In the genomic region with DNA sequence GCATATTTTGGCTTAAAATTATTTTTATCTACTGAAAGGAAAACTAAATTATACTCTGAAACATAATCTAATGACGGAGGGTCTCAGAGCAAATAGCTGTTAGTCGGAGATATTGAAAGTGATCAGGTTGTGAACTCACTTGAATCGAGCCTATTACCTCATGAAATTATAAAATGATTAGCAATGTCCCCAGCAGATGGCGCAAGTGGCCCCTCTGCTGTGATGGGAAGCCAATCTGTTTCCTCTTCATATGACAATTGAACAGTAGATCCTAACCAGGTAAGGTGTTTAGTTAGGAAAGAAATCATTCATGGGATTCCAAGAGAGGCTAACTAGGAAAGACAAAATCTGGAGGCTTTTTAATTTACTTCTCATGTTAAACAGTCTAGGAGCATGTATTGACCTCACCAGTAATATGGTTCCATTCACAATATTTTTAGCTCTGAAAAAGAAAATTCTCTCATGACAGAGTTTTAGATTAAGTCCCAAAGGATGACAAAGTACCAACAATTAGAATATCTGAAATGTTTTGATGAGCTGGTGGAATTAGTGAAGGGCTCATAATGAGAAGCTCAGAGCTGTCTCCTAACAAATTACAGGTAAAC, we compare ENCODE assay signal across 8 cellular contexts. TPM values are rescaled to one million over a fixed set of nuclear protein-coding genes. Genes with fewer than 3 reads are reported as not detected.
DNase-seq lines count a peak whose midpoint lies in the region; ATAC-seq lines count a peak whose summit lies in the region.

No MANE protein-coding gene starts in this region.

- no peaks in the 10 kb centered on the region for H3K9me3 Mint-ChIP-seq in activated CD4-positive, alpha-beta memory T cell treated with anti-CD3 and anti-CD28 coated beads for 36 hours

- peak; percentile 42 for DNase-seq in DMS 273 treated with DMSO at 0.1 percent for 48 hours (lab: John Stamatoyannopoulos, UW)
- peak; percentile 48 for DNase-seq in NCI-H82 treated with DMSO at 0.1 percent for 48 hours (lab: John Stamatoyannopoulos, UW; ENCODE audit: unreplicated experiment)
- DNase-seq in activated CD4-positive, alpha-beta memory T cell treated with anti-CD3 and anti-CD28 coated beads for 36 hours: peak; percentile 79
- DNase-seq in ecto neural progenitor cell (ENCODE audit: low spot score): peak; percentile 69
- peak; percentile 69 to 82 for DNase-seq in lung microvascular endothelial cell (ENCODE audit: low read depth in 2 of 2)
- DNase-seq in stimulated activated CD8-positive, alpha-beta memory T cell treated with anti-CD3 and anti-CD28 coated beads, Interleukin-15, amount 100 ng/mL, for 1 hour (ENCODE audit: low read depth): peak; percentile 62

- H3K4me1 Mint-ChIP-seq in activated CD4-positive, alpha-beta memory T cell treated with anti-CD3 and anti-CD28 coated beads for 36 hours (ENCODE audit: low read depth): no peaks in the 10 kb centered on the region

- intact Hi-C loops in activated CD4-positive, alpha-beta memory T cell treated with anti-CD3 and anti-CD28 coated beads for 36 hours (cut with micrococcal nuclease): loop anchor here (1.0 to 5.0 kb wide), 4 partner anchors 43 to 206 kb away; a partner anchor contains a TSS

- POLR2A ChIA-PET in activated CD4-positive, alpha-beta memory T cell treated with anti-CD3 and anti-CD28 coated beads for 36 hours (lab: Charles Lee): interaction anchor here (0.6 to 1.4 kb wide), 3 partner anchors 56 to 101 kb away, joined by 3 to 4 read pairs (median 3); no protein-coding TSS in a partner anchor

- H3K36me3 Mint-ChIP-seq in activated CD4-positive, alpha-beta memory T cell treated with anti-CD3 and anti-CD28 coated beads for 36 hours: no peaks in the 10 kb centered on the region

- CTCF ChIA-PET in activated CD4-positive, alpha-beta memory T cell treated with anti-CD3 and anti-CD28 coated beads for 36 hours (lab: Charles Lee): interaction anchor here (0.5 to 6.5 kb wide), 45 partner anchors 8 to 731 kb away, joined by 3 to 281 read pairs (median 4); a partner anchor contains a TSS

- peak; percentile 53 for ATAC-seq in HG03354 (IDR thresholded peaks at IDR 0.05; ENCODE audit: poor library complexity, severe bottlenecking, unreplicated experiment)
- ATAC-seq in HG02938 (IDR thresholded peaks at IDR 0.05; ENCODE audit: unreplicated experiment): no peak

- no peak overlapping the region for H3K27ac Mint-ChIP-seq in activated CD4-positive, alpha-beta memory T cell treated with anti-CD3 and anti-CD28 coated beads for 36 hours

- no peak overlapping the region for H3K4me3 Mint-ChIP-seq in activated CD4-positive, alpha-beta memory T cell treated with anti-CD3 and anti-CD28 coated beads for 36 hours

- H3K27me3 Mint-ChIP-seq in activated CD4-positive, alpha-beta memory T cell treated with anti-CD3 and anti-CD28 coated beads for 36 hours: no peaks in the 10 kb centered on the region

RNA-seq across cellular contexts. Expression of a gene that starts 29.9 kb away (rescaled TPM):
- total RNA-seq in activated CD4-positive, alpha-beta memory T cell treated with anti-CD3 and anti-CD28 coated beads for 36 hours: 10 to 100 TPM; 34.0 to 35.4 TPM
- 11.6 and 13.9 TPM in 2 replicates for total RNA-seq in lung microvascular endothelial cell

RNA-seq across cellular contexts. Expression of a gene that starts 43.3 kb away (rescaled TPM):
- total RNA-seq in activated CD4-positive, alpha-beta memory T cell treated with anti-CD3 and anti-CD28 coated beads for 36 hours: 10 to 100 TPM; 20.3 to 21.6 TPM
- 3.1 and 11.1 TPM in 2 replicates for total RNA-seq in lung microvascular endothelial cell
